In genomic region chr3:50623840-50624474, GRCh38 we compare ENCODE assay signal across 8 cellular contexts. TPM values are rescaled to one million over a fixed set of nuclear protein-coding genes. Genes with fewer than 3 reads are reported as not detected.
A peak's percentile ranks its signal among the peaks of the same experiment; 100 is the strongest.
DNase-seq lines count a peak whose midpoint lies in the region; ATAC-seq and TF ChIP-seq lines count a peak whose summit lies in the region.

No MANE protein-coding gene starts in this region.

- H2AFZ ChIP-seq in mesenchymal stem cell (ENCODE audit: low read depth, low read length): no peak overlapping the region

- H3K79me1 ChIP-seq in mesenchymal stem cell (replicated peaks; ENCODE audit: low read length, poor library complexity, severe bottlenecking): peaks cover 46% of the 10 kb centered on the region

- no peak overlapping the region for H2BK12ac ChIP-seq in mesenchymal stem cell (ENCODE audit: low read length in 2 of 2)

- DNase-seq in right atrium auricular region (ENCODE audit: low spot score) (no peak), cardiac septum (ENCODE audit: low spot score) (no peak), T-helper 17 cell (no peak), immature natural killer cell (peak in 2 of 3 donors; percentile 40 to 44), mesenchymal stem cell (no peak), iPS-NIHi11 (ENCODE audit: low spot score) (no peak), NCI-H446 (lab: John Stamatoyannopoulos, UW) (no peak)

- intact Hi-C loops in cardiac septum (cut with DNase I): no loop called here

- H3K9me3 ChIP-seq in right atrium auricular region (no peaks in the 10 kb centered on the region), T-helper 17 cell (ENCODE audit: control insufficient read depth, low read length, poor library complexity, severe bottlenecking) (no peaks in the 10 kb centered on the region), mesenchymal stem cell (ENCODE audit: control insufficient read depth, low read length) (no peaks in the 10 kb centered on the region)

- H3K36me3 ChIP-seq in right atrium auricular region: peaks cover 6% of the 10 kb centered on the region
- H3K36me3 ChIP-seq in mesenchymal stem cell (ENCODE audit: control insufficient read depth in 1 of 2, insufficient read depth in 2 of 2, low read depth in 1 of 2, low read length in 2 of 2): peaks cover 17 to 30% of the 10 kb centered on the region in 2 experiments

- H3K4me1 ChIP-seq in right atrium auricular region (peaks cover 0 to 87% of the 10 kb centered on the region in 2 donors), mesenchymal stem cell (ENCODE audit: control insufficient read depth, insufficient read depth, low read depth, low read length) (peaks cover 34% of the 10 kb centered on the region)

- no peaks in the 10 kb centered on the region for H3K9me3 Mint-ChIP-seq in immature natural killer cell

- H3K36me3 Mint-ChIP-seq in T-helper 17 cell (ENCODE audit: low read depth): peaks cover 6% of the 10 kb centered on the region
- H3K36me3 Mint-ChIP-seq in immature natural killer cell: peaks cover 0 to 4% (median 0%) of the 10 kb centered on the region in 3 donors

- no peak overlapping the region for H4K91ac ChIP-seq in mesenchymal stem cell (ENCODE audit: low read length)

- H3K4me3 Mint-ChIP-seq in T-helper 17 cell (peak overlapping the region; percentile 90), immature natural killer cell (peak overlapping the region; percentile 75 to 83 (median 80))

- no peak overlapping the region for H3K4me3 ChIP-seq in right atrium auricular region
- H3K4me3 ChIP-seq in mesenchymal stem cell (ENCODE audit: insufficient read depth in 1 of 2, low read depth in 1 of 2, low read length in 2 of 2): no peak overlapping the region

- peak overlapping the region; percentile 79 to 97 for H3K27ac ChIP-seq in right atrium auricular region
- no peak overlapping the region for H3K27ac ChIP-seq in mesenchymal stem cell (ENCODE audit: low read length, poor library complexity, severe bottlenecking)

- no peak overlapping the region for H3K14ac ChIP-seq in mesenchymal stem cell (ENCODE audit: low read length in 2 of 2)

- no peaks in the 10 kb centered on the region for H3K27me3 ChIP-seq in right atrium auricular region
- H3K27me3 ChIP-seq in mesenchymal stem cell (ENCODE audit: control insufficient read depth in 1 of 2, insufficient read depth in 1 of 2, low read length in 2 of 2): no peaks in the 10 kb centered on the region

- 80% methylated on average over 6 of the region's 6 CpGs for WGBS in mesenchymal stem cell

- H3K4ac ChIP-seq in mesenchymal stem cell (ENCODE audit: low read depth in 1 of 2, low read length in 2 of 2): no peak overlapping the region

- no peak overlapping the region for H3K23ac ChIP-seq in mesenchymal stem cell (ENCODE audit: low read length in 2 of 2)

- H3K27me3 Mint-ChIP-seq in T-helper 17 cell (no peaks in the 10 kb centered on the region), immature natural killer cell (ENCODE audit: low read depth in 3 of 3) (peaks cover 0 to 2% (median 0%) of the 10 kb centered on the region in 3 donors)

- no peak overlapping the region for H3K18ac ChIP-seq in mesenchymal stem cell (ENCODE audit: low read depth in 1 of 2, low read length in 2 of 2)

- H2BK5ac ChIP-seq in mesenchymal stem cell (ENCODE audit: low read depth, low read length, poor library complexity, severe bottlenecking): no peak overlapping the region

- no peak for TF ChIP-seq CTCF in right atrium auricular region (IDR thresholded peaks at IDR 0.05)

- H3K4me2 ChIP-seq in mesenchymal stem cell (ENCODE audit: low read length, poor library complexity, severe bottlenecking): no peak overlapping the region

- H3K9ac ChIP-seq in mesenchymal stem cell (ENCODE audit: low read length): no peak overlapping the region

- H2BK15ac ChIP-seq in mesenchymal stem cell (ENCODE audit: low read depth, poor library complexity, severe bottlenecking): no peak overlapping the region

- H3K27ac Mint-ChIP-seq in T-helper 17 cell (peak overlapping the region; percentile 96), immature natural killer cell (peak overlapping the region; percentile 89 to 95 (median 92))

- ATAC-seq in T-helper 17 cell: peak; percentile 50
- no peak for ATAC-seq in HG03159 (IDR thresholded peaks at IDR 0.05; ENCODE audit: unreplicated experiment)

- no peak overlapping the region for H2BK120ac ChIP-seq in mesenchymal stem cell (ENCODE audit: low read depth, low read length)

- no peak overlapping the region for H4K8ac ChIP-seq in mesenchymal stem cell (ENCODE audit: low read length)

- H3K4me1 Mint-ChIP-seq in T-helper 17 cell (peaks cover 67% of the 10 kb centered on the region), immature natural killer cell (peaks cover 87 to 95% of the 10 kb centered on the region in 2 donors)

- H2AK5ac ChIP-seq in mesenchymal stem cell (ENCODE audit: low read length, severe bottlenecking): no peak overlapping the region

RNA-seq across cellular contexts. Expression of gene MAPKAPK3, which starts 7.0 kb away (rescaled TPM):
- 100 to 1,000 TPM; 148 to 187 TPM for total RNA-seq in right atrium auricular region
- total RNA-seq in cardiac septum: 266 TPM
- total RNA-seq in T-helper 17 cell: 10 to 100 TPM; 44.7 to 49.2 TPM
- polyA plus RNA-seq in immature natural killer cell: 10 to 100 TPM; 57.2 to 92.0 (median 91.2) TPM
- polyA plus RNA-seq in mesenchymal stem cell (2013, experiment 1 of 2): 28.7 TPM
- polyA plus RNA-seq in mesenchymal stem cell (2013, experiment 2 of 2): 28.9 TPM

RNA-seq across cellular contexts. Expression of gene CISH, which starts 12.4 kb away (rescaled TPM):
- 1 to 10 TPM; 4.7 to 9.9 TPM for total RNA-seq in right atrium auricular region
- total RNA-seq in cardiac septum: 21.1 TPM
- total RNA-seq in T-helper 17 cell: 10 to 100 TPM; 28.3 to 63.4 TPM
- polyA plus RNA-seq in immature natural killer cell: 10 to 100 TPM in 1 of 3 donors, 1 to 10 TPM in 2; 4.5 to 23.2 (median 7.3) TPM
- polyA plus RNA-seq in mesenchymal stem cell (2013, experiment 1 of 2): 2.9 TPM
- polyA plus RNA-seq in mesenchymal stem cell (2013, experiment 2 of 2): 2.9 TPM

RNA-seq across cellular contexts. Expression of gene DOCK3, which starts 50.8 kb away (rescaled TPM):
- 1 to 10 TPM; 2.7 to 4.6 TPM for total RNA-seq in right atrium auricular region
- 6.1 TPM for total RNA-seq in cardiac septum
- total RNA-seq in T-helper 17 cell: 1 to 10 TPM; 1.9 to 3.2 TPM
- under 1 TPM in 2 of 3 donors, not detected in 1; 0.06 to 0.08 TPM for polyA plus RNA-seq in immature natural killer cell
- polyA plus RNA-seq in mesenchymal stem cell (2013, experiment 1 of 2): 0.17 TPM
- polyA plus RNA-seq in mesenchymal stem cell (2013, experiment 2 of 2): 0.16 TPM

RNA-seq across cellular contexts. Expression of gene HEMK1, which starts 54.6 kb away (rescaled TPM):
- total RNA-seq in right atrium auricular region: 1 to 10 TPM; 7.2 to 9.6 TPM
- total RNA-seq in cardiac septum: 14.4 TPM
- 10 to 100 TPM; 22.7 to 25.1 TPM for total RNA-seq in T-helper 17 cell
- polyA plus RNA-seq in immature natural killer cell: 10 to 100 TPM; 18.3 to 54.9 (median 29.7) TPM
- polyA plus RNA-seq in mesenchymal stem cell (2013, experiment 1 of 2): 13.9 TPM
- polyA plus RNA-seq in mesenchymal stem cell (2013, experiment 2 of 2): 15.8 TPM

RNA-seq across cellular contexts. Expression of gene C3orf18, which starts 56.4 kb away (rescaled TPM):
- total RNA-seq in right atrium auricular region: 10 to 100 TPM; 25.6 to 34.8 TPM
- 35.7 TPM for total RNA-seq in cardiac septum
- 10 to 100 TPM; 15.0 to 17.1 TPM for total RNA-seq in T-helper 17 cell
- 10 to 100 TPM in 2 of 3 donors, 1 to 10 TPM in 1; 8.8 to 28.8 (median 11.5) TPM for polyA plus RNA-seq in immature natural killer cell
- 5.1 TPM for polyA plus RNA-seq in mesenchymal stem cell (2013, experiment 1 of 2)
- polyA plus RNA-seq in mesenchymal stem cell (2013, experiment 2 of 2): 5.3 TPM

Comparison
In these comparisons a context has a peak if more than half of its experiments do, and no peak if none do; other contexts are left out.
1. DNase-seq: peak in immature natural killer cell (2 of 3); none in right atrium auricular region (single experiment), cardiac septum (single experiment), T-helper 17 cell (0 of 3), mesenchymal stem cell (single experiment), iPS-NIHi11 (single experiment) and NCI-H446 (0 of 2).